ENCODE assay signal across 8 cellular contexts in the genomic region with DNA sequence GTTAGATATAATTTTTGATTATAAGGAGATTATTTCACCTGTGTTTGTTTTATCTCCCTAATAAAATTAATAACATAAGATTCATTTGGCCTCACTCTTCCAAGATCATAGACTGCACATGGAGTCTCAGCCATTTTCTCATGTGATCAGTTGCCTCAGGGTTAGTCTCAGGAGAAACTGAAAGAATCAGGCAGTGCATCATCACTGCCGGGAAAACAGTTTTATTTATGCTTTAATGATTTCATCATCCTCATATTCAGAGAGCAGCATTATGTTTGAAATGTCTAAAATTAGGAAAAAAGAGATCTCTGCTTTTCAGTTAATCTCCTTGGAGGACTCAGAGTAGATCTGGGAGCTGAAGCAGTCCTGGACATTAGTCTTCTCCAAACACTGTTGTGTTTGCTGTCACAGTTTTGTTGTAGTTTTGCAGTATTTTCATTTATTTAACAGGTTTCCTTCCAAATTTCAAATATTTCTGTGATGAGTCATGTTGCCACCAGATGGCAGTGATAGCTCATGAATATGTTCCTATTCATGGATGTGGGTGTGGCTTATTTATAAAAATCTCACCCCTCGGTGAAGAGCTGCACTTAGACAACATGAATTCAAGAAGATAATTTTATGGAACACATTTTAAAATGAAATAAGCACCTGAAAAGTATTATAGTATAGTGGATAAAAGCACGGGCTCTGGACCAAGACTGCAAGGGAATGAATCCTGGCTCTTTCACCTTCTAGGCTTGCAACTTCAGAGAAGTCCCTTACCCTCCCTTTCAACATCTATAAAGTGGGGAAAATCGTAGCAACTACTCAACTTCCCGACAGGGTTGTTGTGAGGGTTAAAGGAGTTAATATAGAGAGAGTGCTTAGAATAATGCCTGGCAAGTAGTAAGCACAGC. TPM values are rescaled to one million over a fixed set of nuclear protein-coding genes. Genes with fewer than 3 reads are reported as not detected.
DNase-seq lines count a peak whose midpoint lies in the region; ATAC-seq and TF ChIP-seq lines count a peak whose summit lies in the region.

No MANE protein-coding gene starts in this region.

- no peak for TF ChIP-seq POLR2A in esophagus squamous epithelium (IDR thresholded peaks at IDR 0.05)

- WGBS in esophagus squamous epithelium, 2 donors, result 31 to 33% methylated on average over 5 of the region's 5 CpGs

- H3K4me3 Mint-ChIP-seq in naive thymus-derived CD8-positive, alpha-beta T cell, result no peak overlapping the region

- H3K4me3 ChIP-seq in SU-DHL-6 (ENCODE audit: insufficient read depth, low read length, poor library complexity, severe bottlenecking), result no peak overlapping the region
- peak overlapping the region in 1 of 4 donors; percentile 13 for H3K4me3 ChIP-seq in esophagus squamous epithelium

- H3K27me3 ChIP-seq in SU-DHL-6 (ENCODE audit: low read length) (no peaks in the 10 kb centered on the region), esophagus squamous epithelium (no peaks in the 10 kb centered on the region)

- H3K9me3 ChIP-seq in SU-DHL-6 (ENCODE audit: insufficient read depth, low read length), result no peaks in the 10 kb centered on the region
- no peaks in the 10 kb centered on the region for H3K9me3 ChIP-seq in esophagus squamous epithelium

- CTCF ChIA-PET in GM10248 (lab: Yijun Ruan, JAX), result interaction anchor here (0.7 to 6.1 kb wide), 27 partner anchors 8 to 632 kb away, joined by 3 to 71 read pairs (median 4); a partner anchor contains a TSS

- TF ChIP-seq CTCF in GM10248 (IDR thresholded peaks at IDR 0.05; ENCODE audit: control extremely low read depth, extremely low read depth, low read depth, missing control alignments) (peak; percentile 56), SU-DHL-6 (IDR thresholded peaks at IDR 0.05; ENCODE audit: insufficient read depth, low read length, poor library complexity, severe bottlenecking) (peak; percentile 47), esophagus squamous epithelium (IDR thresholded peaks at IDR 0.05) (peak in 5 of 6 experiments; percentile 39 to 59 (median 45))

- peaks cover 0 to 83% (median 52%) of the 10 kb centered on the region in 3 donors for H3K36me3 Mint-ChIP-seq in naive thymus-derived CD8-positive, alpha-beta T cell

- no peak overlapping the region for H2AFZ ChIP-seq in SU-DHL-6 (ENCODE audit: low read depth, low read length, severe bottlenecking)

- H3K36me3 ChIP-seq in SU-DHL-6 (ENCODE audit: low read length) (peaks cover 10% of the 10 kb centered on the region), esophagus squamous epithelium (peaks cover 0 to 88% (median 5%) of the 10 kb centered on the region in 3 donors)

- H3F3A ChIP-seq in SU-DHL-6 (ENCODE audit: insufficient read depth), result no peaks in the 10 kb centered on the region

- H3K27ac ChIP-seq in SU-DHL-6 (ENCODE audit: low read depth, low read length) (no peak overlapping the region), esophagus squamous epithelium (peak overlapping the region in 3 of 4 donors; percentile 22 to 45 (median 36))

- H3K27ac Mint-ChIP-seq in naive thymus-derived CD8-positive, alpha-beta T cell, result no peak overlapping the region

- H3K4me1 ChIP-seq in esophagus squamous epithelium, result peaks cover 0 to 18% (median 0%) of the 10 kb centered on the region in 3 donors

- no peak overlapping the region for H3K4me2 ChIP-seq in SU-DHL-6 (ENCODE audit: low read depth, low read length, poor library complexity, severe bottlenecking)

- peaks cover 0 to 3% (median 1%) of the 10 kb centered on the region in 4 donors for H3K4me1 Mint-ChIP-seq in naive thymus-derived CD8-positive, alpha-beta T cell

- DNase-seq in AG08395 (ENCODE audit: low spot score), result peak; percentile 89
- peak; percentile 57 for DNase-seq in GM10248 (ENCODE audit: extremely low spot score)
- peak; percentile 56 for DNase-seq in NCI-H1105 treated with DMSO at 0.1 percent for 48 hours (lab: John Stamatoyannopoulos, UW)
- DNase-seq in esophagus squamous epithelium (lab: John Stamatoyannopoulos, UW), result no peak
- DNase-seq in naive thymus-derived CD8-positive, alpha-beta T cell, result peak in 7 of 10 donors; percentile 3 to 47 (median 30)

- H3K9me3 Mint-ChIP-seq in naive thymus-derived CD8-positive, alpha-beta T cell, result no peaks in the 10 kb centered on the region

- no peak overlapping the region for H3K9ac ChIP-seq in SU-DHL-6 (ENCODE audit: low read length)

- intact Hi-C loops in esophagus squamous epithelium (cut with DNase I), result no loop called here

- no peaks in the 10 kb centered on the region for H3K9me2 ChIP-seq in SU-DHL-6 (replicated peaks; ENCODE audit: insufficient read depth, low read length)

- POLR2A ChIA-PET in GM10248 (lab: Yijun Ruan, JAX), result no interaction called here
- POLR2A ChIA-PET in naive thymus-derived CD8-positive, alpha-beta T cell (lab: Charles Lee), result no interaction called here

- no peaks in the 10 kb centered on the region for H3K27me3 Mint-ChIP-seq in naive thymus-derived CD8-positive, alpha-beta T cell

- no peaks in the 10 kb centered on the region for H3K79me2 ChIP-seq in SU-DHL-6 (ENCODE audit: insufficient read depth, low read length)

- H4K20me1 ChIP-seq in SU-DHL-6 (ENCODE audit: low read depth, low read length), result no peaks in the 10 kb centered on the region

- peak in 1 of 2 donors; percentile 41 for ATAC-seq in naive thymus-derived CD8-positive, alpha-beta T cell
- no peak for ATAC-seq in HG03045 (IDR thresholded peaks at IDR 0.05; ENCODE audit: unreplicated experiment)
- ATAC-seq in HG02610 (IDR thresholded peaks at IDR 0.05; ENCODE audit: unreplicated experiment), result no peak

RNA-seq across cellular contexts. Expression of a gene that starts 31.2 kb away (rescaled TPM):
- 10 to 100 TPM in 3 of 4 donors, 1 to 10 TPM in 1; 6.7 to 24.2 (median 18.4) TPM for total RNA-seq in esophagus squamous epithelium
- total RNA-seq in naive thymus-derived CD8-positive, alpha-beta T cell, result 10 to 100 TPM; 36.3 to 38.5 TPM
- 10 to 100 TPM; 17.6 to 25.5 (median 21.9) TPM for polyA plus RNA-seq in naive thymus-derived CD8-positive, alpha-beta T cell

RNA-seq across cellular contexts. Expression of a gene that starts 48.5 kb away (rescaled TPM):
- 1 to 10 TPM in 2 of 4 donors, under 1 TPM in 2; 0.38 to 2.3 (median 0.77) TPM for total RNA-seq in esophagus squamous epithelium
- total RNA-seq in naive thymus-derived CD8-positive, alpha-beta T cell, result 1 to 10 TPM in 1 of 2 experiments, under 1 TPM in 1; 0.91 to 1.2 TPM
- under 1 TPM; 0.16 to 0.43 (median 0.22) TPM for polyA plus RNA-seq in naive thymus-derived CD8-positive, alpha-beta T cell
